In the genomic region with DNA sequence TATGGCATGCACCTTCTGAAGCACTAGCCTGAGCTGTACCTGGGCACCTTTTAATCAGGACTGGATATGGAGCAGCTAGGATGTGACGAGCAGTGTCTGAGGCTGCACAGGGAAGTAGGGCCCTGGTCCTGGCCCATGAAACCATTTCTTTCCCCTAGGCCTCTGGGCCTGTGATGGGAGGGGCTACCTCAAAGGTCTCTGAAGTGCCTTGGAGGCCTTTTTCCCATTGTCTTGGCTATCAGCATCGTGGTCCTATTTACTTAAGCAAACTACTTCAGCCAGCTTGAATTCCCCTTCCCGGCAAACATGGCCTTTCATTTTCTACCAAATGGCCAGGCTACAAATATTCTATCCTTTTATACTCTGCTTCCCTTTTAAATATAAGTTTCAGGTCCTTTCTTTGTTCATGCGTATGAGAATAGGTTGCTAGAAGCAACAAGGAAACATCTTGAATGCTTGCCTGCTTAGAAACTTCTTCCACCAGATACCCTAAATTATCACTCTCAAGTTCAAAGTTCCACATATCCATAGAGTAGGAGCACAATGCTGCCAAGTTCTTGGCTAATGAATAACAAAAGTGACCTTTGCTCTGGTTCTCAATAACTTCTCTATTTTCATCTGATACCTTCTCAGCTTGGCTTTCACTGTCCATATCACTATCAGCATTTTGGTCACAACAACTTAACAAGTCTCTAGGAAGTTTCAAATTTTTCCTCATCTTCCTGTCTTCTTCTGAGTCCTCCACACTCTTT, we compare ENCODE assay signal across 18 cellular contexts.
DNase-seq lines count a peak whose midpoint lies in the region; ATAC-seq and TF ChIP-seq lines count a peak whose summit lies in the region.
"Had no signal": no experiment of that assay in that cellular context is flagged by ENCODE, and none has a peak within 500 bp of the region (broad histone marks: within the 10 kb centered on the region; RNA-seq: fewer than 3 reads in every experiment).

No MANE protein-coding gene starts in this region.

- H3K27me3 ChIP-seq in colonic mucosa (no peaks in the 10 kb centered on the region), right lobe of liver (no peaks in the 10 kb centered on the region)
- H3K27me3 ChIP-seq: BLaER1 had no signal

- CTCF ChIA-PET in activated CD4-positive, alpha-beta T cell treated with anti-CD3 and anti-CD28 coated beads for 36 hours (lab: Charles Lee) = no interaction called here

- TF ChIP-seq CTCF in colonic mucosa (IDR thresholded peaks at IDR 0.05) (no peak), right lobe of liver (IDR thresholded peaks at IDR 0.05) (no peak)

- no peaks in the 10 kb centered on the region for H3K27me3 Mint-ChIP-seq in activated CD4-positive, alpha-beta T cell treated with anti-CD3 and anti-CD28 coated beads for 36 hours
- H3K27me3 Mint-ChIP-seq: CD4-positive, alpha-beta memory T cell had no signal

- no peaks in the 10 kb centered on the region for H3K9me3 ChIP-seq in colonic mucosa
- no peaks in the 10 kb centered on the region for H3K9me3 ChIP-seq in right lobe of liver
- H3K9me3 ChIP-seq: BLaER1 had no signal

- H3K36me3 Mint-ChIP-seq in activated CD4-positive, alpha-beta T cell treated with anti-CD3 and anti-CD28 coated beads for 36 hours (ENCODE audit: low read depth) = no peaks in the 10 kb centered on the region
- H3K36me3 Mint-ChIP-seq: CD4-positive, alpha-beta memory T cell had no signal

- DNase-seq in colonic mucosa (peak; percentile 32), right lobe of liver (no peak), renal cortical epithelial cell (ENCODE audit: low read depth) (peak; percentile 12), epidermal melanocyte (ENCODE audit: insufficient read length, low spot score) (no peak), GM03348 (ENCODE audit: low spot score) (no peak)
- DNase-seq in activated CD4-positive, alpha-beta T cell treated with anti-CD3 and anti-CD28 coated beads for 36 hours = no peak
- DNase-seq: CD4-positive, alpha-beta memory T cell; DMS153; H7; IMR-90; NCI-H1048; NCI-H1436 treated with DMSO at 0.1 percent for 48 hours; NCI-H2081; NCI-H2171 treated with DMSO at 0.1 percent for 48 hours; NCI-H82 had no signal

- 20% methylated on average over 3 of the region's 4 CpGs for WGBS in right lobe of liver (ENCODE audit: insufficient coverage, low coverage, low lambda C conversion rate, missing lambda C conversion rate)

- peak overlapping the region; percentile 72 for H3K27ac ChIP-seq in colonic mucosa
- H3K27ac ChIP-seq in right lobe of liver = peak overlapping the region; percentile 24 to 78 (median 74)
- H3K27ac ChIP-seq: BLaER1 had no signal

- no peak overlapping the region for H3K27ac Mint-ChIP-seq in activated CD4-positive, alpha-beta T cell treated with anti-CD3 and anti-CD28 coated beads for 36 hours
- H3K27ac Mint-ChIP-seq: CD4-positive, alpha-beta memory T cell had no signal

- H3K4me3 Mint-ChIP-seq in activated CD4-positive, alpha-beta T cell treated with anti-CD3 and anti-CD28 coated beads for 36 hours = no peak overlapping the region
- H3K4me3 Mint-ChIP-seq: CD4-positive, alpha-beta memory T cell had no signal

- H3K9me3 Mint-ChIP-seq in activated CD4-positive, alpha-beta T cell treated with anti-CD3 and anti-CD28 coated beads for 36 hours (ENCODE audit: low read depth) = peaks cover 6% of the 10 kb centered on the region

- no peak overlapping the region for H3K4me3 ChIP-seq in colonic mucosa
- H3K4me3 ChIP-seq in right lobe of liver = no peak overlapping the region
- H3K4me3 ChIP-seq: BLaER1 had no signal

- no peaks in the 10 kb centered on the region for H3K4me1 ChIP-seq in colonic mucosa
- H3K4me1 ChIP-seq in right lobe of liver = peaks cover 0 to 13% (median 2%) of the 10 kb centered on the region in 4 donors
- H3K4me1 ChIP-seq: BLaER1 had no signal

- intact Hi-C loops in colonic mucosa (cut with DNase I) (no loop called here), right lobe of liver (cut with DNase I) (no loop called here)
- intact Hi-C loops in activated CD4-positive, alpha-beta T cell treated with anti-CD3 and anti-CD28 coated beads for 36 hours (cut with DNase I, micrococcal nuclease) = no loop called here

- H3K9ac ChIP-seq in colonic mucosa (ENCODE audit: low read depth in 2 of 2, low read length in 2 of 2) = peak overlapping the region in 1 of 2 donors; percentile 31
- H3K9ac ChIP-seq: BLaER1 had no signal

- TF ChIP-seq POLR2A in right lobe of liver (IDR thresholded peaks at IDR 0.05) = no peak

- ATAC-seq in GM19324 (IDR thresholded peaks at IDR 0.05; ENCODE audit: low FRiP score, unreplicated experiment) (peak; percentile 51), right lobe of liver (peak; percentile 97 to 98 (median 98)), HG03571 (IDR thresholded peaks at IDR 0.05; ENCODE audit: unreplicated experiment) (no peak)
- no peak for ATAC-seq in activated CD4-positive, alpha-beta T cell treated with anti-CD3 and anti-CD28 coated beads for 36 hours

- POLR2A ChIA-PET in activated CD4-positive, alpha-beta T cell treated with anti-CD3 and anti-CD28 coated beads for 36 hours (lab: Charles Lee) = no interaction called here

- H3K4me1 Mint-ChIP-seq in activated CD4-positive, alpha-beta T cell treated with anti-CD3 and anti-CD28 coated beads for 36 hours = no peaks in the 10 kb centered on the region
- H3K4me1 Mint-ChIP-seq: CD4-positive, alpha-beta memory T cell had no signal

- H3K36me3 ChIP-seq in colonic mucosa (no peaks in the 10 kb centered on the region), right lobe of liver (no peaks in the 10 kb centered on the region)
- H3K36me3 ChIP-seq: BLaER1 had no signal

Comparison
In these comparisons a context has a peak if more than half of its experiments do, and no peak if none do; other contexts are left out.
1. ATAC-seq: peak in GM19324 (single experiment) and right lobe of liver (4 of 4); none in HG03571 (single experiment) and activated CD4-positive, alpha-beta T cell treated with anti-CD3 and anti-CD28 coated beads for 36 hours (single experiment).
2. DNase-seq: peak in colonic mucosa (single experiment) and renal cortical epithelial cell (single experiment); none in right lobe of liver (0 of 3), epidermal melanocyte (single experiment), activated CD4-positive, alpha-beta T cell treated with anti-CD3 and anti-CD28 coated beads for 36 hours (single experiment) and GM03348 (single experiment).